ENCODE assay signal across 8 cellular contexts in genomic region chr9:137421838-137422667, GRCh38. TPM values are rescaled to one million over a fixed set of nuclear protein-coding genes. Genes with fewer than 3 reads are reported as not detected.
A peak's percentile ranks its signal among the peaks of the same experiment; 100 is the strongest.
DNase-seq lines count a peak whose midpoint lies in the region; ATAC-seq, FAIRE-seq and TF ChIP-seq lines count a peak whose summit lies in the region.

No MANE protein-coding gene starts in this region.

- peak overlapping the region in 1 of 2 experiments; percentile 90 for H3K4ac ChIP-seq in mesenchymal stem cell (ENCODE audit: low read depth in 1 of 2, low read length in 2 of 2)

- peaks cover 18% of the 10 kb centered on the region for H3K4me1 Mint-ChIP-seq in stimulated activated naive CD8-positive, alpha-beta T cell treated with anti-CD3 and anti-CD28 coated beads, Interleukin-15, Interleukin-2, amounts not matched to agents 100 ng/mL and 50 ng/mL, for 24 hours (ENCODE audit: low read depth)

- no peak overlapping the region for H3K14ac ChIP-seq in mesenchymal stem cell (ENCODE audit: low read length in 2 of 2)

- H3K27ac ChIP-seq in K562 (ENCODE audit: extremely low read depth, low read depth, low read length) (peak overlapping the region; percentile 53), mesenchymal stem cell (ENCODE audit: low read length, poor library complexity, severe bottlenecking) (no peak overlapping the region), aorta (ENCODE audit: low read depth in 1 of 2, low read length in 2 of 2) (no peak overlapping the region)

- no peak overlapping the region for H3K23ac ChIP-seq in mesenchymal stem cell (ENCODE audit: low read length in 2 of 2)

- 3% methylated on average over 12 of the region's 12 CpGs for WGBS in K562 (ENCODE audit: insufficient coverage, low coverage, missing lambda C conversion rate)
- 12% methylated on average over 12 of the region's 12 CpGs for WGBS in mesenchymal stem cell
- 2 to 4% methylated on average over 12 of the region's 12 CpGs for WGBS in aorta, 2 donors

- no peak for DNase-seq in stimulated activated naive CD8-positive, alpha-beta T cell treated with anti-CD3 and anti-CD28 coated beads, Interleukin-15, Interleukin-2, amounts not matched to agents 100 U/mL and 50 U/mL, for 24 hours
- DNase-seq in K562 (ENCODE audit: extremely low read depth in 1 of 4, low spot score in 3 of 4): no peak
- no peak for DNase-seq in mesenchymal stem cell
- DNase-seq in aorta: no peak
- no peak for DNase-seq in frontal cortex (ENCODE audit: low spot score in 2 of 2)
- no peak for DNase-seq in Kasumi-1 (lab: John Stamatoyannopoulos, UW)
- no peak for DNase-seq in UCSD-AML1 (lab: John Stamatoyannopoulos, UW; ENCODE audit: unreplicated experiment)

- H3K4me3 ChIP-seq in K562 (peak overlapping the region; percentile 97), mesenchymal stem cell (ENCODE audit: insufficient read depth in 1 of 2, low read depth in 1 of 2, low read length in 2 of 2) (peak overlapping the region; percentile 89 to 96), aorta (ENCODE audit: low read length in 2 of 2) (peak overlapping the region; percentile 97)

- H3K27me3 ChIP-seq in K562 (ENCODE audit: control insufficient read depth in 2 of 2, insufficient read depth in 2 of 2, low read length in 2 of 2) (no peaks in the 10 kb centered on the region), mesenchymal stem cell (ENCODE audit: control insufficient read depth in 1 of 2, insufficient read depth in 1 of 2, low read length in 2 of 2) (no peaks in the 10 kb centered on the region), aorta (ENCODE audit: control insufficient read depth in 1 of 2, insufficient read depth in 2 of 2, low read length in 1 of 2) (no peaks in the 10 kb centered on the region)

- POLR2A ChIA-PET in K562 (lab: Yijun Ruan, JAX): interaction anchor here (0.6 to 1.8 kb wide), 4 partner anchors 9 to 717 kb away, joined by 3 to 8 read pairs (median 3); no protein-coding TSS in a partner anchor

- H3K9ac ChIP-seq in K562 (ENCODE audit: insufficient read depth in 1 of 2, low read depth in 2 of 2, low read length in 2 of 2) (peak overlapping the region; percentile 80 to 95), mesenchymal stem cell (ENCODE audit: low read length) (peak overlapping the region; percentile 90)

- no peak for ATAC-seq in stimulated activated naive CD8-positive, alpha-beta T cell treated with anti-CD3 and anti-CD28 coated beads, Interleukin-15, Interleukin-2, amounts not matched to agents 100 U/mL and 50 U/mL, for 24 hours
- no peak for ATAC-seq in K562
- no peak for ATAC-seq in aorta (ENCODE audit: low FRiP score)

- TF ChIP-seq EP300 in K562 (IDR thresholded peaks at IDR 0.05; ENCODE audit: low read length): no peak

- peak overlapping the region; percentile 63 for H3K27ac Mint-ChIP-seq in stimulated activated naive CD8-positive, alpha-beta T cell treated with anti-CD3 and anti-CD28 coated beads, Interleukin-15, Interleukin-2, amounts not matched to agents 100 ng/mL and 50 ng/mL, for 24 hours

- H3K4me1 ChIP-seq in K562 (replicated peaks in 1 of 2; ENCODE audit: control insufficient read depth in 2 of 2, insufficient read depth in 2 of 2, low read length in 2 of 2) (peaks cover 35 to 49% of the 10 kb centered on the region in 2 experiments), mesenchymal stem cell (ENCODE audit: control insufficient read depth, insufficient read depth, low read depth, low read length) (peaks cover 26% of the 10 kb centered on the region), aorta (ENCODE audit: control insufficient read depth in 1 of 2, insufficient read depth in 2 of 2, low read length in 2 of 2) (no peaks in the 10 kb centered on the region)

- no peaks in the 10 kb centered on the region for H4K20me1 ChIP-seq in K562 (replicated peaks; ENCODE audit: control insufficient read depth, insufficient read depth, low read length)

- no peak overlapping the region for H2BK5ac ChIP-seq in mesenchymal stem cell (ENCODE audit: low read depth, low read length, poor library complexity, severe bottlenecking)

- H4K8ac ChIP-seq in mesenchymal stem cell (ENCODE audit: low read length): peak overlapping the region; percentile 96

- H2BK12ac ChIP-seq in mesenchymal stem cell (ENCODE audit: low read length in 2 of 2): no peak overlapping the region

- H3K4me3 Mint-ChIP-seq in stimulated activated naive CD8-positive, alpha-beta T cell treated with anti-CD3 and anti-CD28 coated beads, Interleukin-15, Interleukin-2, amounts not matched to agents 100 ng/mL and 50 ng/mL, for 24 hours: peak overlapping the region; percentile 89

- no peak overlapping the region for H2AK5ac ChIP-seq in mesenchymal stem cell (ENCODE audit: low read length, severe bottlenecking)

- intact Hi-C loops in K562 (cut with micrococcal nuclease) (loop anchor here (10.0 kb wide), 1 partner anchor 117 kb away; the partner anchor contains the start of gene NRARP), aorta (cut with DNase I) (loop anchor here in 1 of 2 donors (10.0 kb wide), 1 partner anchor 103 kb away; no protein-coding TSS in a partner anchor)

- FAIRE-seq in K562 (lab: Jason Lieb, UNC) (peak; percentile 40), frontal cortex (lab: Jason Lieb, UNC) (no peak)

- H3K9me3 ChIP-seq in K562 (replicated peaks; ENCODE audit: control insufficient read depth, insufficient read depth, low read depth, low read length) (no peaks in the 10 kb centered on the region), mesenchymal stem cell (ENCODE audit: control insufficient read depth, low read length) (no peaks in the 10 kb centered on the region), aorta (ENCODE audit: control insufficient read depth, low read length) (no peaks in the 10 kb centered on the region)

- no peak for TF ChIP-seq RAD21 in K562 (CRISPR knock-in tag; conservative IDR thresholded peaks at IDR 0.05 in 1 of 2, IDR thresholded peaks at IDR 0.05 in 1 of 2)

- H3K36me3 ChIP-seq in K562 (ENCODE audit: control insufficient read depth, insufficient read depth, low read length) (peaks cover 5% of the 10 kb centered on the region; the same call in 1 of the 3 replicates), mesenchymal stem cell (ENCODE audit: control insufficient read depth in 1 of 2, insufficient read depth in 2 of 2, low read depth in 1 of 2, low read length in 2 of 2) (peaks cover 0 to 12% of the 10 kb centered on the region in 2 experiments), aorta (ENCODE audit: control insufficient read depth in 1 of 2, insufficient read depth in 2 of 2, low read length in 1 of 2) (no peaks in the 10 kb centered on the region)

- peak overlapping the region; percentile 56 to 64 for H3K18ac ChIP-seq in mesenchymal stem cell (ENCODE audit: low read depth in 1 of 2, low read length in 2 of 2)

- H4K91ac ChIP-seq in mesenchymal stem cell (ENCODE audit: low read length): no peak overlapping the region

- peaks cover 43% of the 10 kb centered on the region for H3K79me2 ChIP-seq in K562 (ENCODE audit: control insufficient read depth, insufficient read depth, low read length)

- no peak for TF ChIP-seq CTCF in K562 (IDR thresholded peaks at IDR 0.05 in 2 of 3, conservative IDR thresholded peaks at IDR 0.05 in 1 of 3; ENCODE audit: insufficient read depth in 2 of 3, low read depth in 1 of 3, low read length in 3 of 3)

- H3K4me2 ChIP-seq in K562 (ENCODE audit: insufficient read depth, low read length) (peak overlapping the region; percentile 94), mesenchymal stem cell (ENCODE audit: low read length, poor library complexity, severe bottlenecking) (peak overlapping the region; percentile 80)

- no peaks in the 10 kb centered on the region for H3K9me1 ChIP-seq in K562 (ENCODE audit: control insufficient read depth, insufficient read depth, low read length)

- H3K36me3 Mint-ChIP-seq in stimulated activated naive CD8-positive, alpha-beta T cell treated with anti-CD3 and anti-CD28 coated beads, Interleukin-15, Interleukin-2, amounts not matched to agents 100 ng/mL and 50 ng/mL, for 24 hours (ENCODE audit: low read depth): no peaks in the 10 kb centered on the region

- in situ Hi-C loops in K562 (cut with MboI): no loop called here

- CTCF ChIA-PET in K562 (lab: Yijun Ruan, JAX; ENCODE audit: low intra/inter-chr PET ratio): no interaction called here

- no peak overlapping the region for H2BK120ac ChIP-seq in mesenchymal stem cell (ENCODE audit: low read depth, low read length)

- peak overlapping the region; percentile 69 for H2BK15ac ChIP-seq in mesenchymal stem cell (ENCODE audit: low read depth, poor library complexity, severe bottlenecking)

- H3K9me3 Mint-ChIP-seq in stimulated activated naive CD8-positive, alpha-beta T cell treated with anti-CD3 and anti-CD28 coated beads, Interleukin-15, Interleukin-2, amounts not matched to agents 100 ng/mL and 50 ng/mL, for 24 hours: no peaks in the 10 kb centered on the region

- H2AFZ ChIP-seq in K562 (ENCODE audit: low read depth, low read length) (peak overlapping the region; percentile 66), mesenchymal stem cell (ENCODE audit: low read depth, low read length) (peak overlapping the region; percentile 99)

- H3K79me1 ChIP-seq in mesenchymal stem cell (replicated peaks; ENCODE audit: low read length, poor library complexity, severe bottlenecking): peaks cover 23% of the 10 kb centered on the region

- H3K27me3 Mint-ChIP-seq in stimulated activated naive CD8-positive, alpha-beta T cell treated with anti-CD3 and anti-CD28 coated beads, Interleukin-15, Interleukin-2, amounts not matched to agents 100 ng/mL and 50 ng/mL, for 24 hours: no peaks in the 10 kb centered on the region

- BruUV-seq in K562 (replicated peaks; lab: Mats Ljungman, UMichigan): TSS peak; percentile 65

- no peak for TF ChIP-seq POLR2A in K562 (conservative IDR thresholded peaks at IDR 0.05)

RNA-seq across cellular contexts. Expression of gene EXD3, which starts 0.9 kb away (rescaled TPM):
- 17.3 and 38.8 TPM in 2 replicates for total RNA-seq in K562 (2011; cell fraction: chromatin; rRNA removed; ENCODE audit: low replicate concordance)
- 26.5 and 29.7 TPM in 2 replicates for total RNA-seq in K562 (2011; cell fraction: nucleolus; rRNA removed)
- 17.2 and 17.5 TPM in 2 replicates for total RNA-seq in K562 (2011; cell fraction: nucleoplasm; rRNA removed)
- 6.5 and 6.7 TPM in 2 replicates for total RNA-seq in K562 (2014; rRNA removed)
- total RNA-seq in K562 (2014; rRNA removed; fragmentation: Illumina TruSeq; extraction: Trizol): 1.3 and 1.5 TPM in 2 replicates
- 3.3 and 3.4 TPM in 2 replicates for total RNA-seq in K562 (2015; rRNA removed; fragmentation: Illumina TruSeq; extraction: Trizol)
- total RNA-seq in K562 (2021): 11.7 and 12.5 TPM in 2 replicates
- polyA plus RNA-seq in K562 (2011; rRNA removed): 3.9 and 8.0 TPM in 2 replicates
- 5.1 and 8.7 TPM in 2 replicates for polyA plus RNA-seq in K562 (2011; cell fraction: cytosol; rRNA removed)
- polyA plus RNA-seq in K562 (2011; cell fraction: nucleus; rRNA removed): 60.2 and 73.6 TPM in 2 replicates
- 7.9 and 18.3 TPM in 2 replicates for polyA plus RNA-seq in K562 (2012)
- polyA plus RNA-seq in K562 (2014; fragmentation: Illumina TruSeq; extraction: Trizol): 5.6 and 8.5 TPM in 2 replicates
- polyA plus RNA-seq in K562 (2014; fragmentation: Nextera tagmentation; extraction: Ambion mirVana): under 1 TPM; 0.29 to 0.35 TPM
- 8.6 and 10.2 TPM in 2 replicates for polyA plus RNA-seq in K562 (2014; rRNA removed)
- polyA minus RNA-seq in K562 (2011; rRNA and poly(A)+ RNA removed): 2.0 and 3.0 TPM in 2 replicates
- polyA minus RNA-seq in K562 (2011; cell fraction: cytosol; rRNA and poly(A)+ RNA removed): 2.3 and 5.6 TPM in 2 replicates
- 6.2 and 8.9 TPM in 2 replicates for polyA minus RNA-seq in K562 (2011; cell fraction: nucleus; rRNA and poly(A)+ RNA removed)
- polyA plus RNA-seq in mesenchymal stem cell (2013, experiment 1 of 2): 7.1 TPM
- polyA plus RNA-seq in mesenchymal stem cell (2013, experiment 2 of 2): 7.2 TPM
- 10 to 100 TPM; 21.9 to 38.2 TPM for total RNA-seq in aorta
- 10 to 100 TPM; 15.9 to 96.8 TPM for polyA plus RNA-seq in aorta
- total RNA-seq in frontal cortex: 12.6 TPM

RNA-seq across cellular contexts. Expression of gene NOXA1, which starts 1.1 kb away (rescaled TPM):
- total RNA-seq in K562 (2011; cell fraction: chromatin; rRNA removed; ENCODE audit: low replicate concordance): 0.25 and 0.97 TPM in 2 replicates
- 1.6 and 1.8 TPM in 2 replicates for total RNA-seq in K562 (2011; cell fraction: nucleolus; rRNA removed)
- 0.69 and 0.88 TPM in 2 replicates for total RNA-seq in K562 (2011; cell fraction: nucleoplasm; rRNA removed)
- total RNA-seq in K562 (2014; rRNA removed) (0.33 and 0.50 TPM in 2 replicates), K562 (2014; rRNA removed; fragmentation: Illumina TruSeq; extraction: Trizol) (not detected in 2 replicates), K562 (2015; rRNA removed; fragmentation: Illumina TruSeq; extraction: Trizol) (0.07 TPM in 1 of 2 replicates, not detected in the other), K562 (2021) (0.63 and 1.2 TPM in 2 replicates), aorta (1 to 10 TPM; 4.1 to 8.5 TPM), frontal cortex (1.2 TPM)
- polyA plus RNA-seq in K562 (2011; rRNA removed) (0.11 and 0.22 TPM in 2 replicates), K562 (2014; fragmentation: Illumina TruSeq; extraction: Trizol) (not detected in 2 replicates), K562 (2014; fragmentation: Nextera tagmentation; extraction: Ambion mirVana) (not detected), K562 (2014; rRNA removed) (0.20 and 0.50 TPM in 2 replicates), aorta (10 to 100 TPM in 1 of 2 donors, 1 to 10 TPM in 1; 2.9 to 12.6 TPM)
- 0.13 and 0.36 TPM in 2 replicates for polyA plus RNA-seq in K562 (2011; cell fraction: cytosol; rRNA removed)
- polyA plus RNA-seq in K562 (2011; cell fraction: nucleus; rRNA removed): 2.8 and 4.7 TPM in 2 replicates
- 0.34 and 2.4 TPM in 2 replicates for polyA plus RNA-seq in K562 (2012)
- polyA minus RNA-seq in K562 (2011; rRNA and poly(A)+ RNA removed): not detected in 2 replicates
- polyA minus RNA-seq in K562 (2011; cell fraction: cytosol; rRNA and poly(A)+ RNA removed): not detected in 2 replicates
- polyA minus RNA-seq in K562 (2011; cell fraction: nucleus; rRNA and poly(A)+ RNA removed): 0.81 and 1.00 TPM in 2 replicates
- 0.21 TPM for polyA plus RNA-seq in mesenchymal stem cell (2013, experiment 1 of 2)
- 0.14 TPM for polyA plus RNA-seq in mesenchymal stem cell (2013, experiment 2 of 2)

RNA-seq across cellular contexts. Expression of gene ENTPD8, which starts 19.1 kb away (rescaled TPM):
- total RNA-seq in K562 (2011; cell fraction: chromatin; rRNA removed; ENCODE audit: low replicate concordance): 0.23 and 0.67 TPM in 2 replicates
- total RNA-seq in K562 (2011; cell fraction: nucleolus; rRNA removed): 0.50 and 0.53 TPM in 2 replicates
- 0.22 TPM in 1 of 2 replicates, not detected in the other for total RNA-seq in K562 (2011; cell fraction: nucleoplasm; rRNA removed)
- total RNA-seq in K562 (2014; rRNA removed) (0.16 and 0.27 TPM in 2 replicates), K562 (2014; rRNA removed; fragmentation: Illumina TruSeq; extraction: Trizol) (not detected in 2 replicates), K562 (2015; rRNA removed; fragmentation: Illumina TruSeq; extraction: Trizol) (0.08 TPM in 1 of 2 replicates, not detected in the other), K562 (2021) (0.13 and 0.18 TPM in 2 replicates), aorta (not detected), frontal cortex (not detected)
- polyA plus RNA-seq in K562 (2011; rRNA removed) (0.06 and 0.11 TPM in 2 replicates), K562 (2014; fragmentation: Illumina TruSeq; extraction: Trizol) (0.07 TPM in 1 of 2 replicates, not detected in the other), K562 (2014; fragmentation: Nextera tagmentation; extraction: Ambion mirVana) (not detected), K562 (2014; rRNA removed) (0.20 TPM in 1 of 2 replicates, not detected in the other), aorta (1 to 10 TPM in 1 of 2 donors, not detected in 1; 3.1 TPM)
- polyA plus RNA-seq in K562 (2011; cell fraction: cytosol; rRNA removed): 0.04 and 0.27 TPM in 2 replicates
- polyA plus RNA-seq in K562 (2011; cell fraction: nucleus; rRNA removed): 0.63 and 1.0 TPM in 2 replicates
- 0.12 and 0.16 TPM in 2 replicates for polyA plus RNA-seq in K562 (2012)
- polyA minus RNA-seq in K562 (2011; rRNA and poly(A)+ RNA removed): not detected in 2 replicates
- polyA minus RNA-seq in K562 (2011; cell fraction: cytosol; rRNA and poly(A)+ RNA removed): not detected in 2 replicates
- 0.13 and 0.22 TPM in 2 replicates for polyA minus RNA-seq in K562 (2011; cell fraction: nucleus; rRNA and poly(A)+ RNA removed)
- 0.01 TPM for polyA plus RNA-seq in mesenchymal stem cell (2013, experiment 1 of 2)
- 0.03 TPM for polyA plus RNA-seq in mesenchymal stem cell (2013, experiment 2 of 2)

RNA-seq across cellular contexts. Expression of gene NSMF, which starts 37.1 kb away (rescaled TPM):
- total RNA-seq in K562 (2011; cell fraction: chromatin; rRNA removed; ENCODE audit: low replicate concordance): 47.6 and 128 TPM in 2 replicates
- 87.2 and 93.1 TPM in 2 replicates for total RNA-seq in K562 (2011; cell fraction: nucleolus; rRNA removed)
- 47.3 and 58.7 TPM in 2 replicates for total RNA-seq in K562 (2011; cell fraction: nucleoplasm; rRNA removed)
- total RNA-seq in K562 (2014; rRNA removed) (49.2 and 60.0 TPM in 2 replicates), K562 (2014; rRNA removed; fragmentation: Illumina TruSeq; extraction: Trizol) (24.4 and 29.3 TPM in 2 replicates), K562 (2015; rRNA removed; fragmentation: Illumina TruSeq; extraction: Trizol) (28.2 and 29.1 TPM in 2 replicates), K562 (2021) (72.0 and 74.5 TPM in 2 replicates), aorta (10 to 100 TPM; 76.8 to 78.2 TPM), frontal cortex (33.0 TPM)
- polyA plus RNA-seq in K562 (2011; rRNA removed) (44.9 and 71.8 TPM in 2 replicates), K562 (2014; fragmentation: Illumina TruSeq; extraction: Trizol) (26.4 and 44.1 TPM in 2 replicates), K562 (2014; fragmentation: Nextera tagmentation; extraction: Ambion mirVana) (under 1 TPM; 0.20 to 0.42 TPM), K562 (2014; rRNA removed) (76.3 and 82.7 TPM in 2 replicates), aorta (100 to 1,000 TPM in 1 of 2 donors, 10 to 100 TPM in 1; 75.5 to 154 TPM)
- 59.2 and 114 TPM in 2 replicates for polyA plus RNA-seq in K562 (2011; cell fraction: cytosol; rRNA removed)
- polyA plus RNA-seq in K562 (2011; cell fraction: nucleus; rRNA removed): 244 and 400 TPM in 2 replicates
- polyA plus RNA-seq in K562 (2012): 38.5 and 48.2 TPM in 2 replicates
- 25.2 and 31.9 TPM in 2 replicates for polyA minus RNA-seq in K562 (2011; rRNA and poly(A)+ RNA removed)
- polyA minus RNA-seq in K562 (2011; cell fraction: cytosol; rRNA and poly(A)+ RNA removed): 37.7 and 44.3 TPM in 2 replicates
- 47.9 and 59.5 TPM in 2 replicates for polyA minus RNA-seq in K562 (2011; cell fraction: nucleus; rRNA and poly(A)+ RNA removed)
- 30.2 TPM for polyA plus RNA-seq in mesenchymal stem cell (2013, experiment 1 of 2)
- polyA plus RNA-seq in mesenchymal stem cell (2013, experiment 2 of 2): 30.0 TPM
